8 cellular contexts compared by ENCODE assay signal in the genomic region with DNA sequence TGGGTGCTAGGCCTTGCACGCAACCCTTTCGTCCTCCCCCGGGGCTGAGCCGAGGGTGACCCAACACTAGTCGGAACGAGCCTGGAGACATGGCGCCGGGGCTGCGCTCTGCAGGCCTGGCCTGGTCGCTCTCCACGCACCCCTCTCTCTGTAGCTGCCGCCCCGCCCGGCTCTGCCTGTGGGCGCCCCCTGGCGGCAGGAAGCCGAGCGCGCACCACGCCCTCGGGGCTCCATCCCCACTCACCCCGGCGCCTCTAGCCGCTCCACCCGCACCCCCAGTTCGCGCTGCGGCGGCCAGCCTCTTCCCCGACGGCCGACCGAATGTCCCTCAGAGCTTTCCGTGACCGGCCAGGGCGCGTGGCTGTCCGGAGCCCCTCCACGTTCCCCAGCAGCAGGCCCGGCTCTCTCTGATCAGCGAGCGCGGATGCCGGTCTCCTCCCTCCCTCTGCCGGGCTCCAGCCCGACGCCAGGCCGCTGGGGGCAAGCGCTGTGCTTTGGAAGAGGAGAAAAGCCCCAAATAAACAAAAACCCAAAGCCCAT. TPM values are rescaled to one million over a fixed set of nuclear protein-coding genes. Genes with fewer than 3 reads are reported as not detected.
DNase-seq lines count a peak whose midpoint lies in the region; ATAC-seq and TF ChIP-seq lines count a peak whose summit lies in the region.

No MANE protein-coding gene starts in this region.

- peak; percentile 88 for ATAC-seq in HG02870 (IDR thresholded peaks at IDR 0.05; ENCODE audit: unreplicated experiment)

- H3K27me3 Mint-ChIP-seq in endothelial cell (ENCODE audit: unreplicated experiment), result peaks cover 22% of the 10 kb centered on the region

- H3K27ac Mint-ChIP-seq in endothelial cell (ENCODE audit: unreplicated experiment), result no peak overlapping the region

- no peaks in the 10 kb centered on the region for H3K36me3 Mint-ChIP-seq in endothelial cell (ENCODE audit: low read depth, unreplicated experiment)

- H3K4me3 Mint-ChIP-seq in endothelial cell (ENCODE audit: unreplicated experiment), result no peak overlapping the region

- H3K4me1 Mint-ChIP-seq in endothelial cell (ENCODE audit: unreplicated experiment), result peaks cover 21% of the 10 kb centered on the region

- TF ChIP-seq CTCF in endothelial cell (IDR thresholded peaks at IDR 0.05; ENCODE audit: unreplicated experiment), result peak; percentile 99

- DNase-seq in NCI-H2196 (lab: John Stamatoyannopoulos, UW; ENCODE audit: unreplicated experiment), result peak; percentile 18
- DNase-seq in NCI-H2196 treated with DMSO at 0.1 percent for 48 hours (lab: John Stamatoyannopoulos, UW; ENCODE audit: unreplicated experiment), result no peak
- DNase-seq in NCI-H345 treated with DMSO at 0.1 percent for 48 hours (lab: John Stamatoyannopoulos, UW; ENCODE audit: unreplicated experiment), result peak; percentile 28
- peak; percentile 46 to 57 (median 51) for DNase-seq in activated CD8-positive, alpha-beta memory T cell treated with anti-CD3 and anti-CD28 coated beads for 48 hours (ENCODE audit: low read depth in 2 of 3, low spot score in 2 of 3)
- peak; percentile 89 for DNase-seq in endothelial cell (ENCODE audit: low spot score)
- DNase-seq in midbrain (lab: John Stamatoyannopoulos, UW), result peak; percentile 67
- DNase-seq in stimulated activated CD8-positive, alpha-beta memory T cell treated with anti-CD3 and anti-CD28 coated beads, Interleukin-4, amount 100 ng/mL, for 48 hours, result peak; percentile 84

- H3K9me3 Mint-ChIP-seq in endothelial cell (ENCODE audit: unreplicated experiment), result no peaks in the 10 kb centered on the region

RNA-seq across cellular contexts. Expression of a gene that starts 29.1 kb away (rescaled TPM):
- 0.31 TPM for total RNA-seq in endothelial cell (ENCODE audit: unreplicated experiment)

RNA-seq across cellular contexts. Expression of a gene that starts 30.1 kb away (rescaled TPM):
- 26.3 TPM for total RNA-seq in endothelial cell (ENCODE audit: unreplicated experiment)
